ENCODE assay signal across 8 cellular contexts in the genomic region with DNA sequence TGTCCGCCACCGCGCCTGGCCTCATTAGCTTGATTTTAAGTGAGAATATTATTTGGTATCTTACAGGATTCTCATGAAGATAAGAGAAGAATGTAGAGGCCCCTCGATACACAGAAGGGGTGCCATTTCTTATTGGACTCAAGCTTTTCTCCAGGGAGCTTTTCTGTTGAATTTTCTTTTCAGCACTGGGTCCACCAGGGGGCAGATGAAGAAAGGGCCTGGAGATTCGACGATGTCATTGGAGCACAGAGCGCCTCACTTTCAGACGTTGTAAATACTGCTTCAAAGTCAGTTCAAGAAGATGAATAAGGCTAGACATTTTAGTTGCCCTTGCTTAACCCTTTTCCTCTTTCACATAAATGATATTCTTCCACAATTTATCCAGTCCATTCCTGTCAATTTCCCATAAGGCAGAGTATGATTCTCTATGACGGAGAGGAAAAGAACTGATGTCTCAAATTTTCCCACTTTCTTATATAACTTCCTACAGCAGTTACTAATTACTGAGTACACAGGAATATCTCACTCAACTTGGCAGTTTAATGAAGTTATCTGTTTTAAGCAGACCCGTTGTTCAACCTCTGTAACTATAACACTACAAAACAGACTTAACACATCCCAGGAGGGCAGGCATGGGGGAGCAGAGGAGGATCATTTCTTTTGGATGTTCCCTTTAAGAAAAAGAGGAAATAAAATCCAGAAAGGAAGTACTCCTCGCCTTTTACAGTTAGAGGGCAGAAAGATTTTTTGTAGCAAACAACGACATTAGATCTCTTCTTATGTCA. TPM values are rescaled to one million over a fixed set of nuclear protein-coding genes. Genes with fewer than 3 reads are reported as not detected.
A peak's percentile ranks its signal among the peaks of the same experiment; 100 is the strongest.
DNase-seq lines count a peak whose midpoint lies in the region; TF ChIP-seq lines count a peak whose summit lies in the region.

No MANE protein-coding gene starts in this region.

- in situ Hi-C loops in SK-MEL-5 (cut with HindIII; ENCODE audit: low pct_unique_long_range_greater_than_20kb, low sequenced_read_pairs): no loop called here

- H3K9me3 ChIP-seq in Loucy (ENCODE audit: insufficient read depth, low read depth, low read length) (no peaks in the 10 kb centered on the region), parathyroid adenoma (ENCODE audit: control insufficient read depth, low read length) (no peaks in the 10 kb centered on the region), thyroid gland (no peaks in the 10 kb centered on the region)

- DNase-seq in AG09309 (ENCODE audit: low read depth) (no peak), GM19238 (ENCODE audit: insufficient read length, low spot score) (peak; percentile 80), SK-MEL-5 (ENCODE audit: low read depth, low spot score) (peak; percentile 87), germinal center (ENCODE audit: low spot score) (peak; percentile 81), thyroid gland (peak; percentile 83 to 88)
- peak; percentile 85 for DNase-seq in activated naive CD4-positive, alpha-beta T cell treated with anti-CD3 and anti-CD28 coated beads, Interleukin-2, amount 10 ng/mL, durations not matched to agents 7 days and 5 days

- intact Hi-C loops in thyroid gland (cut with DNase I): loop anchor here (10.0 kb wide), 1 partner anchor 239 kb away; no protein-coding TSS in a partner anchor

- H3K79me2 ChIP-seq in Loucy (ENCODE audit: insufficient read depth, low read length): no peaks in the 10 kb centered on the region
- no peaks in the 10 kb centered on the region for H3K79me2 ChIP-seq in parathyroid adenoma

- 32 to 35% methylated on average over 12 of the region's 12 CpGs for WGBS in thyroid gland, 2 donors

- peak overlapping the region; percentile 71 for H3K27ac Mint-ChIP-seq in activated naive CD4-positive, alpha-beta T cell treated with anti-CD3 and anti-CD28 coated beads, Interleukin-2, amount 10 ng/mL, durations not matched to agents 7 days and 5 days

- no peak for TF ChIP-seq POLR2A in thyroid gland (IDR thresholded peaks at IDR 0.05)

- CTCF ChIA-PET in activated naive CD4-positive, alpha-beta T cell treated with anti-CD3 and anti-CD28 coated beads, Interleukin-2, amount 10 ng/mL, durations not matched to agents 7 days and 5 days (lab: Charles Lee): interaction anchor here (0.5 to 3.2 kb wide), 33 partner anchors 9 to 575 kb away, joined by 3 to 26 read pairs (median 4); a partner anchor contains a TSS

- no peaks in the 10 kb centered on the region for H3K9me3 Mint-ChIP-seq in activated naive CD4-positive, alpha-beta T cell treated with anti-CD3 and anti-CD28 coated beads, Interleukin-2, amount 10 ng/mL, durations not matched to agents 7 days and 5 days

- H3K4me2 ChIP-seq in Loucy (ENCODE audit: low read depth, low read length, poor library complexity, severe bottlenecking): peak overlapping the region; percentile 39
- H3K4me2 ChIP-seq in parathyroid adenoma (ENCODE audit: low read length): peak overlapping the region; percentile 70

- H3K27me3 ChIP-seq in Loucy (ENCODE audit: insufficient read depth, low read length, poor library complexity, severe bottlenecking): no peaks in the 10 kb centered on the region
- H3K27me3 ChIP-seq in parathyroid adenoma (ENCODE audit: control insufficient read depth, insufficient read depth, low read length): no peaks in the 10 kb centered on the region
- H3K27me3 ChIP-seq in thyroid gland: no peaks in the 10 kb centered on the region

- peak; percentile 84 for TF ChIP-seq CTCF in AG09309 (IDR thresholded peaks at IDR 0.05; ENCODE audit: control insufficient read depth, insufficient read depth, low read depth, low read length, missing control alignments)
- peak; percentile 88 for TF ChIP-seq CTCF in Loucy (conservative IDR thresholded peaks at IDR 0.05; ENCODE audit: low read length)
- TF ChIP-seq CTCF in parathyroid adenoma (IDR thresholded peaks at IDR 0.05): peak; percentile 74
- TF ChIP-seq CTCF in thyroid gland (IDR thresholded peaks at IDR 0.05): peak; percentile 73 to 91 (median 82)

- H3K4me1 ChIP-seq in Loucy (ENCODE audit: insufficient read depth, low read length, poor library complexity, severe bottlenecking): peaks cover 9% of the 10 kb centered on the region
- peaks cover 19% of the 10 kb centered on the region for H3K4me1 ChIP-seq in parathyroid adenoma
- peaks cover 38 to 55% of the 10 kb centered on the region in 2 donors for H3K4me1 ChIP-seq in thyroid gland

- no peaks in the 10 kb centered on the region for H3K36me3 Mint-ChIP-seq in activated naive CD4-positive, alpha-beta T cell treated with anti-CD3 and anti-CD28 coated beads, Interleukin-2, amount 10 ng/mL, durations not matched to agents 7 days and 5 days

- peak overlapping the region; percentile 89 for H3K27ac ChIP-seq in parathyroid adenoma
- H3K27ac ChIP-seq in thyroid gland: peak overlapping the region; percentile 96 to 99 (median 98)

- H3K4me1 Mint-ChIP-seq in activated naive CD4-positive, alpha-beta T cell treated with anti-CD3 and anti-CD28 coated beads, Interleukin-2, amount 10 ng/mL, durations not matched to agents 7 days and 5 days: peaks cover 13% of the 10 kb centered on the region

- H2AFZ ChIP-seq in Loucy (ENCODE audit: low read length): peak overlapping the region; percentile 84
- H2AFZ ChIP-seq in parathyroid adenoma: peak overlapping the region; percentile 68

- no peaks in the 10 kb centered on the region for H3K36me3 ChIP-seq in Loucy (ENCODE audit: insufficient read depth, low read length)
- H3K36me3 ChIP-seq in parathyroid adenoma (ENCODE audit: control insufficient read depth, insufficient read depth, low read length): no peaks in the 10 kb centered on the region
- H3K36me3 ChIP-seq in thyroid gland: no peaks in the 10 kb centered on the region

- H3K4me3 Mint-ChIP-seq in activated naive CD4-positive, alpha-beta T cell treated with anti-CD3 and anti-CD28 coated beads, Interleukin-2, amount 10 ng/mL, durations not matched to agents 7 days and 5 days: no peak overlapping the region

- no peaks in the 10 kb centered on the region for H4K20me1 ChIP-seq in Loucy (ENCODE audit: insufficient read depth, low read length, poor library complexity, severe bottlenecking)

- H3K4me3 ChIP-seq in AG09309 (ENCODE audit: control insufficient read depth, low read depth, low read length) (no peak overlapping the region), Loucy (ENCODE audit: low read length, poor library complexity, severe bottlenecking) (peak overlapping the region; percentile 21), parathyroid adenoma (ENCODE audit: low read depth, low read length) (peak overlapping the region; percentile 30), thyroid gland (replicated peaks in 1 of 3) (no peak overlapping the region)

- no peaks in the 10 kb centered on the region for H3K9me2 ChIP-seq in Loucy (replicated peaks; ENCODE audit: low read depth, low read length)

- peaks cover 14% of the 10 kb centered on the region for H3K27me3 Mint-ChIP-seq in activated naive CD4-positive, alpha-beta T cell treated with anti-CD3 and anti-CD28 coated beads, Interleukin-2, amount 10 ng/mL, durations not matched to agents 7 days and 5 days

- H3F3A ChIP-seq in Loucy (ENCODE audit: low read depth): no peaks in the 10 kb centered on the region

- H3K9ac ChIP-seq in Loucy (ENCODE audit: low read depth, low read length, poor library complexity, severe bottlenecking) (peak overlapping the region; percentile 20), parathyroid adenoma (no peak overlapping the region)

RNA-seq across cellular contexts. Expression of a gene that starts 12.0 kb away (rescaled TPM):
- 58.8 and 70.7 TPM in 2 replicates for total RNA-seq in SK-MEL-5 (2014; rRNA removed; shearing (Covaris generic))
- polyA plus RNA-seq in SK-MEL-5 (2015; cell fraction: cytosol; rRNA removed): 35.8 and 40.5 TPM in 2 replicates
- polyA plus RNA-seq in SK-MEL-5 (2015; cell fraction: nucleus; rRNA removed): 53.8 and 68.5 TPM in 2 replicates
- 1 to 10 TPM in 3 of 4 donors, not detected in 1; 1.8 to 3.5 (median 1.9) TPM for total RNA-seq in thyroid gland

Comparison
In these comparisons a context has a peak if more than half of its experiments do, and no peak if none do; other contexts are left out.
1. H3K4me3 ChIP-seq: peak in Loucy (single experiment) and parathyroid adenoma (single experiment); none in AG09309 (single experiment) and thyroid gland (0 of 3).
2. RNA of a gene that starts 12.0 kb away (total RNA-seq): 58.8 to 70.7 TPM in SK-MEL-5; 1.8 to 3.5 TPM in thyroid gland; every median in the first group is over 10 times any median in the second.
3. Peak in every context shown above with its lines, with median percentiles within 50 percentile points of each other: CTCF ChIP-seq.